In genomic region chr12:102298022-102298421, GRCh38 we compare ENCODE assay signal across 23 cellular contexts.
DNase-seq lines count a peak whose midpoint lies in the region; ATAC-seq, FAIRE-seq and TF ChIP-seq lines count a peak whose summit lies in the region.
"Had no signal": no experiment of that assay in that cellular context is flagged by ENCODE, and none has a peak within 500 bp of the region (broad histone marks: within the 10 kb centered on the region; RNA-seq: fewer than 3 reads in every experiment).

No MANE protein-coding gene starts in this region.

- WGBS in A549 (ENCODE audit: missing lambda C conversion rate) = 22% methylated on average over 3 of the region's 3 CpGs

- TF ChIP-seq POLR2A in A549 (IDR thresholded peaks at IDR 0.05; ENCODE audit: low read length) = no peak

- ATAC-seq in A549 (peak in 1 of 2 experiments; percentile 36; a peak in 1 of 6 replicates), HG03159 (IDR thresholded peaks at IDR 0.05; ENCODE audit: unreplicated experiment) (no peak)
- ATAC-seq: activated CD8-positive, alpha-beta T cell treated with anti-CD3 and anti-CD28 coated beads for 36 hours; activated naive CD4-positive, alpha-beta T cell treated with anti-CD3 and anti-CD28 coated beads, Interleukin-2, amount 50 U/mL, for 72 hours had no signal

- POLR2A ChIA-PET in A549 (lab: Yijun Ruan, JAX) = no interaction called here

- no peak for FAIRE-seq in A549 (lab: Jason Lieb, UNC)
- FAIRE-seq: GM18507, HTR-8/SVneo, urothelium cell line had no signal

- peak overlapping the region; percentile 20; the same call in 2 of the 3 replicates for H3K4me2 ChIP-seq in A549

- TF ChIP-seq RAD21 in A549 (conservative IDR thresholded peaks at IDR 0.05 in 1 of 2, IDR thresholded peaks at IDR 0.05 in 1 of 2) = no peak

- 0 out of 3 replicates have a peak, but pooled peaks cover 4% of the 10 kb centered on the region for H3K4me1 ChIP-seq in A549
- H3K4me1 ChIP-seq: left ventricle myocardium inferior had no signal

- TF ChIP-seq EP300 in A549 (IDR thresholded peaks at IDR 0.05) = no peak

- H3K4me3 ChIP-seq in A549 (no peak overlapping the region), fibroblast of pulmonary artery (replicated peaks; ENCODE audit: low read depth, low read length) (no peak overlapping the region)
- H3K4me3 ChIP-seq: left ventricle myocardium inferior had no signal

- CTCF ChIA-PET in A549 (lab: Yijun Ruan, JAX) = no interaction called here

- peak in 1 of 2 experiments; percentile 7 for DNase-seq in A549 (ENCODE audit: low read depth in 1 of 2, low spot score in 1 of 2)
- DNase-seq in GM04504 (ENCODE audit: low read depth) = peak; percentile 65
- peak; percentile 53 for DNase-seq in amniotic epithelial cell (ENCODE audit: low read depth)
- DNase-seq in fibroblast of pulmonary artery (ENCODE audit: low read depth) = peak; percentile 49
- DNase-seq in NCI-H2227 (lab: John Stamatoyannopoulos, UW; ENCODE audit: unreplicated experiment) = no peak
- no peak for DNase-seq in stimulated activated naive CD4-positive, alpha-beta T cell treated with Interleukin-2 at 50 U/mL for 16 hours (lab: John Stamatoyannopoulos, UW)
- DNase-seq in DMS53 treated with DMSO at 0.1 percent for 48 hours (lab: John Stamatoyannopoulos, UW; ENCODE audit: unreplicated experiment) = no peak
- DNase-seq: activated CD8-positive, alpha-beta T cell treated with anti-CD3 and anti-CD28 coated beads for 36 hours; activated T-cell treated with anti-CD3 and anti-CD28 coated beads, Interleukin-2, amount 50 U/mL, for 1 hour; cortex of kidney; head of caudate nucleus; Karpas-422; left ventricle myocardium inferior; NCI-H1105 treated with DMSO at 0.1 percent for 48 hours; NCI-H774; stimulated activated CD4-positive, alpha-beta T cell treated with anti-CD3 and anti-CD28 coated beads, Interleukin-12 subunit alpha, Interleukin-12 subunit beta, amount 100 ng/mL, for 4 hours; stimulated activated CD8-positive, alpha-beta memory T cell treated with anti-CD3 and anti-CD28 coated beads, Interleukin-4, amount 100 ng/mL, for 48 hours; T-helper 2 cell had no signal

- H3K9me3 ChIP-seq in A549 = no peaks in the 10 kb centered on the region

- H3K27ac ChIP-seq in A549 = no peak overlapping the region
- H3K27ac ChIP-seq: left ventricle myocardium inferior had no signal

- TF ChIP-seq CTCF in A549 (IDR thresholded peaks at IDR 0.05) (no peak), fibroblast of pulmonary artery (IDR thresholded peaks at IDR 0.05; ENCODE audit: low read length, missing control alignments) (no peak)

TF ChIP-seq in A549, 52 proteins besides CTCF, POLR2A, EP300 and RAD21:
- TF ChIP-seq FOSL2 (IDR thresholded peaks at IDR 0.05) = no peak
- TF ChIP-seq FOSL2 (CRISPR knock-in tag; IDR thresholded peaks at IDR 0.05) = peak; percentile 18; the same call in 1 of the 2 replicates
- no peak for TF ChIP-seq HMGXB4 (CRISPR knock-in tag; IDR thresholded peaks at IDR 0.05; ENCODE audit: borderline replicate concordance)
- TF ChIP-seq KDM5A (IDR thresholded peaks at IDR 0.05) = no peak
- no peak for TF ChIP-seq PBX3 (IDR thresholded peaks at IDR 0.05)

Comparison
In these comparisons a context has a peak if more than half of its experiments do, and no peak if none do; other contexts are left out.
1. DNase-seq: peak in GM04504 (single experiment), amniotic epithelial cell (single experiment) and fibroblast of pulmonary artery (single experiment); none in NCI-H2227 (single experiment), stimulated activated naive CD4-positive, alpha-beta T cell treated with Interleukin-2 at 50 U/mL for 16 hours (single experiment) and DMS53 treated with DMSO at 0.1 percent for 48 hours (single experiment).